In the genomic region with DNA sequence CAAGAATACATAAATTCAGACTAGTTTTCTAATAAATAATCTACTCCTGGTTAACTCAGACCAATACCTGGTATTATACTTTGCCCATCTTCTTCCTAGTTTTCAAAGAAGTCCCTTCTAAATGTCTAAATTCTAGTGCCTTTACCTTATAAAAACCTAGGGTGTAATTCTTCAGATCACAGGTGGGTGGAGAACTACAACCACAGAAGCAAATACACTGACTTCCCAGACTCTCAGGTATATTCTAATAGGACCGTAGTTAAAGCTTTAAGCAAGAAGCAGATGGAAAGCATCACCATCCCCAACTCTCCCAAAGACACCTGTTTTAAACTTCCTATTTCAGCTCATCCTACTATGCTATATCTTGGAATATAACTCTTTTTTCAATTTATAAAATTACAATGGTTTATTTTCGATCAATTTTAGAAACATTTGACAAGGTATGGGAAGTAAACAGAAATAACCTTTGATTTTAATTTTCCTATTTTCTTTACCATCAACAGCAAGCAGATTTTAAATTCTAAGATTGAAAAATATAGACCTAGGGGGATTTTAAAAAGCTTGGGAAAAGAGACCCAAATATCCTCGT, we compare ENCODE assay signal across 8 cellular contexts. TPM values are rescaled to one million over a fixed set of nuclear protein-coding genes. Genes with fewer than 3 reads are reported as not detected.
DNase-seq lines count a peak whose midpoint lies in the region; ATAC-seq and TF ChIP-seq lines count a peak whose summit lies in the region.

No MANE protein-coding gene starts in this region.

- TF ChIP-seq CTCF in C4-2B (conservative IDR thresholded peaks at IDR 0.05) (peak; percentile 71), LNCaP clone FGC (IDR thresholded peaks at IDR 0.05; ENCODE audit: control insufficient read depth, extremely low read depth, insufficient read depth) (peak; percentile 70), cardiac fibroblast (IDR thresholded peaks at IDR 0.05; ENCODE audit: low read depth, low read length) (peak; percentile 30), parathyroid adenoma (IDR thresholded peaks at IDR 0.05) (peak; percentile 66)

- no peak overlapping the region for H3K4me2 ChIP-seq in parathyroid adenoma (ENCODE audit: low read length)

- DNase-seq in LNCaP clone FGC (ENCODE audit: low read depth) (no peak), cardiac fibroblast (ENCODE audit: low read depth in 2 of 2) (no peak), GM19238 (ENCODE audit: insufficient read length, low spot score) (no peak), aorta (no peak)
- DNase-seq in stimulated activated CD4-positive, alpha-beta T cell treated with anti-CD3 and anti-CD28 coated beads, Interleukin-15, amount 100 ng/mL, for 24 hours, result no peak

- H3K79me2 ChIP-seq in parathyroid adenoma, result no peaks in the 10 kb centered on the region

- no peaks in the 10 kb centered on the region for H3K27me3 ChIP-seq in parathyroid adenoma (ENCODE audit: control insufficient read depth, insufficient read depth, low read length)
- H3K27me3 ChIP-seq in aorta (ENCODE audit: control insufficient read depth in 1 of 2, insufficient read depth in 2 of 2, low read length in 1 of 2), result no peaks in the 10 kb centered on the region

- H3K4me3 ChIP-seq in LNCaP clone FGC (ENCODE audit: low read depth, low read length) (no peak overlapping the region), cardiac fibroblast (replicated peaks in 1 of 2; ENCODE audit: low read depth in 2 of 2, low read length in 2 of 2) (no peak overlapping the region), parathyroid adenoma (ENCODE audit: low read depth, low read length) (no peak overlapping the region), aorta (ENCODE audit: low read length in 2 of 2) (no peak overlapping the region)

- peak; percentile 53 for ATAC-seq in GM19035 (IDR thresholded peaks at IDR 0.05; ENCODE audit: unreplicated experiment)
- no peak for ATAC-seq in aorta (ENCODE audit: low FRiP score)

- H3K36me3 ChIP-seq in parathyroid adenoma (ENCODE audit: control insufficient read depth, insufficient read depth, low read length) (no peaks in the 10 kb centered on the region), aorta (ENCODE audit: control insufficient read depth in 1 of 2, insufficient read depth in 2 of 2, low read length in 1 of 2) (no peaks in the 10 kb centered on the region)

- H2AFZ ChIP-seq in parathyroid adenoma, result no peak overlapping the region

- intact Hi-C loops in aorta (cut with DNase I), result no loop called here

- H3K9ac ChIP-seq in parathyroid adenoma, result no peak overlapping the region

- 90 to 92% methylated on average over 3 of the region's 3 CpGs for WGBS in aorta, 2 donors

- no peaks in the 10 kb centered on the region for H3K9me3 ChIP-seq in parathyroid adenoma (ENCODE audit: control insufficient read depth, low read length)
- no peaks in the 10 kb centered on the region for H3K9me3 ChIP-seq in aorta (ENCODE audit: control insufficient read depth, low read length)

- H3K4me1 ChIP-seq in parathyroid adenoma (no peaks in the 10 kb centered on the region), aorta (ENCODE audit: control insufficient read depth in 1 of 2, insufficient read depth in 2 of 2, low read length in 2 of 2) (no peaks in the 10 kb centered on the region)

- H3K27ac ChIP-seq in C4-2B (no peak overlapping the region), parathyroid adenoma (no peak overlapping the region), aorta (ENCODE audit: low read depth in 1 of 2, low read length in 2 of 2) (no peak overlapping the region)

RNA-seq across cellular contexts. Expression of a gene that starts 15.8 kb away (rescaled TPM):
- 10 to 100 TPM; 57.8 to 76.0 TPM for total RNA-seq in aorta
- 10 to 100 TPM; 22.2 to 22.6 TPM for polyA plus RNA-seq in aorta
